14 cellular contexts compared by ENCODE assay signal in genomic region chr6:47162231-47162630, GRCh38.
A peak's percentile ranks its signal among the peaks of the same experiment; 100 is the strongest.
DNase-seq lines count a peak whose midpoint lies in the region; ATAC-seq, FAIRE-seq and TF ChIP-seq lines count a peak whose summit lies in the region.
"Had no signal": no experiment of that assay in that cellular context is flagged by ENCODE, and none has a peak within 500 bp of the region (broad histone marks: within the 10 kb centered on the region; RNA-seq: fewer than 3 reads in every experiment).

No MANE protein-coding gene starts in this region.

- H4K20me1 ChIP-seq in PC-9 (ENCODE audit: insufficient read depth) (no peaks in the 10 kb centered on the region), keratinocyte (ENCODE audit: control insufficient read depth, extremely low read depth, insufficient read depth, low read length) (no peaks in the 10 kb centered on the region), hepatocyte (ENCODE audit: insufficient read depth, poor library complexity, severe bottlenecking) (no peaks in the 10 kb centered on the region)

- peaks cover 21% of the 10 kb centered on the region for H3K9me3 ChIP-seq in PC-9 (ENCODE audit: insufficient read depth, low read depth)
- no peaks in the 10 kb centered on the region for H3K9me3 ChIP-seq in keratinocyte (ENCODE audit: control insufficient read depth, low read depth, low read length)
- H3K9me3 ChIP-seq in hepatocyte (ENCODE audit: low read depth), result no peaks in the 10 kb centered on the region
- H3K9me3 ChIP-seq: BE2C had no signal

- TF ChIP-seq CTCF in CD14-positive monocyte (IDR thresholded peaks at IDR 0.05) (no peak), PC-9 (conservative IDR thresholded peaks at IDR 0.05) (no peak), keratinocyte (optimal IDR thresholded peaks at IDR 0.05 in 1 of 3, IDR thresholded peaks at IDR 0.05 in 1 of 3, conservative IDR thresholded peaks at IDR 0.05 in 1 of 3; ENCODE audit: extremely low read depth in 1 of 3, insufficient read depth in 2 of 3, low read length in 3 of 3) (no peak), hepatocyte (IDR thresholded peaks at IDR 0.05; ENCODE audit: poor library complexity) (no peak)

- peaks cover 0 to 7% (median 2%) of the 10 kb centered on the region in 7 donors for H3K9me3 Mint-ChIP-seq in CD14-positive monocyte

- no peaks in the 10 kb centered on the region for H3K9me1 ChIP-seq in keratinocyte (ENCODE audit: control insufficient read depth, extremely low read depth, insufficient read depth, low read length)

- peaks cover 29% of the 10 kb centered on the region for H3F3A ChIP-seq in PC-9 (ENCODE audit: insufficient read depth, low read depth)

- H2AFZ ChIP-seq in PC-9 (no peak overlapping the region), keratinocyte (ENCODE audit: control insufficient read depth, low read length) (no peak overlapping the region), hepatocyte (no peak overlapping the region)
- H2AFZ ChIP-seq: GM23248 had no signal

- no peak overlapping the region for H3K4me3 Mint-ChIP-seq in CD14-positive monocyte
- H3K4me3 Mint-ChIP-seq: CD4-positive, alpha-beta memory T cell had no signal

- POLR2A ChIA-PET in PC-9 (lab: Charles Lee; ENCODE audit: unreplicated experiment), result no interaction called here

- 86% methylated on average over 1 of the region's 1 CpG for WGBS in hepatocyte (ENCODE audit: low lambda C conversion rate, missing lambda C conversion rate)

- H3K4me1 Mint-ChIP-seq in CD14-positive monocyte, result peaks cover 61% of the 10 kb centered on the region
- H3K4me1 Mint-ChIP-seq: CD4-positive, alpha-beta memory T cell had no signal

- DNase-seq in CD14-positive monocyte (ENCODE audit: low spot score) (no peak), GM19239 (ENCODE audit: insufficient read length, low spot score) (no peak), PC-9 (no peak), keratinocyte (ENCODE audit: low read depth, low spot score) (no peak), hepatocyte (ENCODE audit: low spot score) (no peak), NCI-H774 (lab: John Stamatoyannopoulos, UW) (no peak)
- DNase-seq: BE2C; CD4-positive, alpha-beta memory T cell; DMS79 treated with DMSO at 0.1 percent for 48 hours; GM23248; HCEC 1CT had no signal

- CTCF ChIA-PET in PC-9 (lab: Charles Lee), result no interaction called here

- H3K27ac ChIP-seq in PC-9 (peak overlapping the region; percentile 90), keratinocyte (ENCODE audit: control insufficient read depth, insufficient read depth, low read length) (peak overlapping the region; percentile 22), hepatocyte (no peak overlapping the region)
- H3K27ac ChIP-seq: C4-2B, GM23248 had no signal

- H3K27me3 Mint-ChIP-seq in CD14-positive monocyte (ENCODE audit: low read depth in 3 of 3), result peaks cover 0 to 3% (median 0%) of the 10 kb centered on the region in 3 donors

- no peak overlapping the region for H3K4me3 ChIP-seq in PC-9
- H3K4me3 ChIP-seq in keratinocyte (ENCODE audit: control insufficient read depth in 2 of 3, extremely low read depth in 1 of 3, insufficient read depth in 2 of 3, low read depth in 1 of 3, low read length in 3 of 3), result no peak overlapping the region
- H3K4me3 ChIP-seq in hepatocyte, result no peak overlapping the region
- H3K4me3 ChIP-seq: GM12878, GM23248 had no signal

- H3K79me2 ChIP-seq in PC-9 (ENCODE audit: low read depth) (no peaks in the 10 kb centered on the region), keratinocyte (ENCODE audit: control insufficient read depth, insufficient read depth, low read length) (no peaks in the 10 kb centered on the region), hepatocyte (no peaks in the 10 kb centered on the region)

- ATAC-seq in HG02610 (IDR thresholded peaks at IDR 0.05; ENCODE audit: unreplicated experiment), result no peak

- H3K36me3 ChIP-seq in PC-9 (ENCODE audit: low read depth) (peaks cover 20% of the 10 kb centered on the region; the same call in 1 of the 2 replicates), keratinocyte (ENCODE audit: control insufficient read depth in 2 of 2, extremely low read depth in 1 of 2, insufficient read depth in 2 of 2, low read length in 2 of 2) (no peaks in the 10 kb centered on the region), hepatocyte (replicated peaks; ENCODE audit: insufficient read depth, low read depth) (no peaks in the 10 kb centered on the region)
- H3K36me3 ChIP-seq: BE2C had no signal

- BruUV-seq in PC-9 (replicated peaks; lab: Mats Ljungman, UMichigan), result no TSS peak

- no peak overlapping the region for H3K9ac ChIP-seq in keratinocyte (ENCODE audit: control insufficient read depth, extremely low read depth, insufficient read depth, low read length)
- H3K9ac ChIP-seq: GM23248 had no signal

- peak overlapping the region in 5 of 7 donors; percentile 16 to 77 (median 49) for H3K27ac Mint-ChIP-seq in CD14-positive monocyte
- H3K27ac Mint-ChIP-seq: CD4-positive, alpha-beta memory T cell had no signal

- H3K4me2 ChIP-seq in PC-9 (no peak overlapping the region), keratinocyte (ENCODE audit: control insufficient read depth, extremely low read depth, insufficient read depth, low read depth, low read length) (no peak overlapping the region), hepatocyte (no peak overlapping the region)

- peak; percentile 26 for FAIRE-seq in GM19239 (lab: Jason Lieb, UNC)
- FAIRE-seq in keratinocyte (lab: Jason Lieb, UNC), result peak; percentile 64

- H3K9me2 ChIP-seq in PC-9 (ENCODE audit: insufficient read depth) (no peaks in the 10 kb centered on the region), hepatocyte (replicated peaks; ENCODE audit: insufficient read depth) (no peaks in the 10 kb centered on the region)

- H3K36me3 Mint-ChIP-seq in CD14-positive monocyte, result no peaks in the 10 kb centered on the region
- H3K36me3 Mint-ChIP-seq: CD4-positive, alpha-beta memory T cell had no signal

- intact Hi-C loops in CD14-positive monocyte (cut with micrococcal nuclease), result loop anchor here in 1 of 2 donors (10.0 kb wide), 1 partner anchor 83 kb away; no protein-coding TSS in a partner anchor
- intact Hi-C loops in PC-9 (cut with micrococcal nuclease; ENCODE audit: unreplicated experiment), result no loop called here

- H3K4me1 ChIP-seq in PC-9 (replicated peaks; ENCODE audit: insufficient read depth) (peaks cover 61% of the 10 kb centered on the region), keratinocyte (ENCODE audit: control insufficient read depth, extremely low read depth, insufficient read depth, low read length) (peaks cover 37% of the 10 kb centered on the region), hepatocyte (ENCODE audit: insufficient read depth) (no peaks in the 10 kb centered on the region)
- H3K4me1 ChIP-seq: BE2C had no signal

- H3K27me3 ChIP-seq in PC-9 (ENCODE audit: insufficient read depth, low read depth) (no peaks in the 10 kb centered on the region), keratinocyte (ENCODE audit: control insufficient read depth, extremely low read depth, insufficient read depth, low read length) (no peaks in the 10 kb centered on the region), hepatocyte (no peaks in the 10 kb centered on the region)
- H3K27me3 ChIP-seq: BE2C had no signal

- dilution Hi-C loops in keratinocyte (cut with MboI; ENCODE audit: extremely low pct_ligation_motif_present, low sequenced_read_pairs), result no loop called here
